Comparison of ENCODE assay signal across 18 cellular contexts in the genomic region with DNA sequence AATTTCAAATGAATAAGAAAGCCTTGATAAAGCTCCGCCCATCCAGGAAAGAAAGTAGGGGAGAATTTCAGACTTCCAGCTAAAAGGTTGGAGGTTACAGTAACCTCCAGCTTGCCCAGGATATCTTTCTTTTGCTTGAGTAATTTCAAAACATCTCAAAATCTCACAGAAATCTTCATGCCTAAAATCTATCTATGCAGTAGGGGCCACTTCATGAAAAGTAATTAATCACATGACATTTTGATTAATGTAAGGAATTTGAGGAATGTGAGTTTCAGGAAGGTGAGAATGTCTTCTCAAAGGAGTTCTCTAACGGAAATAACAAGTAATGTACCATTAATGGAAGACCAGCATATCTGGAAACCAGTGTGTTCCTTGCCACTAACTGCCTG. TPM values are rescaled to one million over a fixed set of nuclear protein-coding genes. Genes with fewer than 3 reads are reported as not detected.
DNase-seq lines count a peak whose midpoint lies in the region; ATAC-seq and TF ChIP-seq lines count a peak whose summit lies in the region.
"Had no signal": no experiment of that assay in that cellular context is flagged by ENCODE, and none has a peak within 500 bp of the region (broad histone marks: within the 10 kb centered on the region; RNA-seq: fewer than 3 reads in every experiment).

No MANE protein-coding gene starts in this region.

- H3K27me3 ChIP-seq in iPS-18a (ENCODE audit: control insufficient read depth, insufficient read depth, low read length): no peaks in the 10 kb centered on the region
- H3K27me3 ChIP-seq in neural progenitor cell: no peaks in the 10 kb centered on the region
- H3K27me3 ChIP-seq: cardiac muscle cell, SJCRH30, suprapubic skin had no signal

- in situ Hi-C loops in Caki2 (cut with HindIII; ENCODE audit: low pct_unique_long_range_greater_than_20kb, low sequenced_read_pairs): no loop called here

- H2AFZ ChIP-seq in neural progenitor cell (replicated peaks): no peak overlapping the region

- no peaks in the 10 kb centered on the region for H3K9me3 ChIP-seq in SK-N-MC (ENCODE audit: low read depth, low read length)
- H3K9me3 ChIP-seq in iPS-18a (ENCODE audit: control insufficient read depth, low read depth, low read length): no peaks in the 10 kb centered on the region
- H3K9me3 ChIP-seq in neural progenitor cell (ENCODE audit: low read depth): no peaks in the 10 kb centered on the region
- H3K9me3 ChIP-seq: lower lobe of right lung, SJCRH30, suprapubic skin had no signal

- H3K4me2 ChIP-seq in neural progenitor cell: peak overlapping the region; percentile 9

- no peaks in the 10 kb centered on the region for H3K79me2 ChIP-seq in neural progenitor cell (ENCODE audit: low read depth)

- DNase-seq in Caki2 (ENCODE audit: low read depth): peak; percentile 79
- no peak for DNase-seq in SK-N-MC (ENCODE audit: low read depth, low spot score)
- DNase-seq in neural progenitor cell (ENCODE audit: low spot score): no peak
- DNase-seq in SHP77 treated with DMSO at 0.1 percent for 48 hours (lab: John Stamatoyannopoulos, UW): no peak
- no peak for DNase-seq in GF-D8 (lab: John Stamatoyannopoulos, UW)
- DNase-seq: activated CD4-positive, alpha-beta T cell treated with anti-CD3 and anti-CD28 coated beads for 48 hours; activated naive CD4-positive, alpha-beta T cell treated with anti-CD3 and anti-CD28 coated beads for 36 hours; activated T-cell treated with anti-CD3 and anti-CD28 coated beads, Interleukin-2, amount 50 U/mL, for 72 hours had no signal

- H3K4me3 Mint-ChIP-seq in neural progenitor cell: no peak overlapping the region
- H3K4me3 Mint-ChIP-seq: activated naive CD4-positive, alpha-beta T cell treated with anti-CD3 and anti-CD28 coated beads for 36 hours; activated T-cell treated with anti-CD3 and anti-CD28 coated beads, Interleukin-2, amount 50 U/mL, for 72 hours; dendritic cell treated with granulocyte-macrophage colony-stimulating factor and Interleukin-4, amounts not matched to agents 40 ng/mL and 50 ng/mL, for 4 days; stimulated activated memory B cell treated with anti-CD40 and anti-IgM and Interleukin-4, amounts not matched to agents 10 μg/mL and 1 μg/mL and 100 μg/mL, for 72 hours had no signal

- peaks cover 15% of the 10 kb centered on the region for H3K9me3 Mint-ChIP-seq in neural progenitor cell
- H3K9me3 Mint-ChIP-seq: activated naive CD4-positive, alpha-beta T cell treated with anti-CD3 and anti-CD28 coated beads for 36 hours; activated T-cell treated with anti-CD3 and anti-CD28 coated beads, Interleukin-2, amount 50 U/mL, for 72 hours; dendritic cell treated with granulocyte-macrophage colony-stimulating factor and Interleukin-4, amounts not matched to agents 40 ng/mL and 50 ng/mL, for 4 days; stimulated activated memory B cell treated with anti-CD40 and anti-IgM and Interleukin-4, amounts not matched to agents 10 μg/mL and 1 μg/mL and 100 μg/mL, for 72 hours had no signal

- H3F3A ChIP-seq in neural progenitor cell (ENCODE audit: low read depth): no peaks in the 10 kb centered on the region

- H4K20me1 ChIP-seq in neural progenitor cell (ENCODE audit: low read depth): no peaks in the 10 kb centered on the region
- H4K20me1 ChIP-seq: BLaER1 treated with 17β-estradiol and CSF1 and Interleukin-3, amounts not matched to agents 10 nM and 100 nM had no signal

- H3K27ac Mint-ChIP-seq in neural progenitor cell: peak overlapping the region; percentile 97
- H3K27ac Mint-ChIP-seq: activated naive CD4-positive, alpha-beta T cell treated with anti-CD3 and anti-CD28 coated beads for 36 hours; activated T-cell treated with anti-CD3 and anti-CD28 coated beads, Interleukin-2, amount 50 U/mL, for 72 hours; dendritic cell treated with granulocyte-macrophage colony-stimulating factor and Interleukin-4, amounts not matched to agents 40 ng/mL and 50 ng/mL, for 4 days; stimulated activated memory B cell treated with anti-CD40 and anti-IgM and Interleukin-4, amounts not matched to agents 10 μg/mL and 1 μg/mL and 100 μg/mL, for 72 hours had no signal

- H3K27ac ChIP-seq in SK-N-MC (peak overlapping the region; percentile 60; the same call in 1 of the 2 replicates), iPS-18a (ENCODE audit: low read length) (no peak overlapping the region), neural progenitor cell (no peak overlapping the region)
- H3K27ac ChIP-seq: BLaER1 treated with 17β-estradiol and CSF1 and Interleukin-3, amounts not matched to agents 10 nM and 100 nM; cardiac muscle cell; lower lobe of right lung; SJCRH30; suprapubic skin had no signal

- H3K36me3 ChIP-seq in SK-N-MC (ENCODE audit: insufficient read depth, low read length) (no peaks in the 10 kb centered on the region), iPS-18a (ENCODE audit: control insufficient read depth, low read depth, low read length) (no peaks in the 10 kb centered on the region), neural progenitor cell (no peaks in the 10 kb centered on the region)
- H3K36me3 ChIP-seq: BLaER1 treated with 17β-estradiol and CSF1 and Interleukin-3, amounts not matched to agents 10 nM and 100 nM; cardiac muscle cell; lower lobe of right lung; SJCRH30; suprapubic skin had no signal

- H3K4me1 ChIP-seq in iPS-18a (ENCODE audit: control insufficient read depth, low read depth, low read length) (peaks cover 10% of the 10 kb centered on the region), neural progenitor cell (peaks cover 8% of the 10 kb centered on the region)

- H3K9ac ChIP-seq in SK-N-MC (ENCODE audit: insufficient read length): no peak overlapping the region
- H3K9ac ChIP-seq in iPS-18a (ENCODE audit: low read length): peak overlapping the region; percentile 21
- no peak overlapping the region for H3K9ac ChIP-seq in neural progenitor cell
- H3K9ac ChIP-seq: BLaER1 treated with 17β-estradiol and CSF1 and Interleukin-3, amounts not matched to agents 10 nM and 100 nM had no signal

- H3K4me1 Mint-ChIP-seq in neural progenitor cell: peaks cover 41% of the 10 kb centered on the region
- H3K4me1 Mint-ChIP-seq: stimulated activated memory B cell treated with anti-CD40 and anti-IgM and Interleukin-4, amounts not matched to agents 10 μg/mL and 1 μg/mL and 100 μg/mL, for 72 hours had no signal

- no peaks in the 10 kb centered on the region for H3K36me3 Mint-ChIP-seq in neural progenitor cell
- H3K36me3 Mint-ChIP-seq: stimulated activated memory B cell treated with anti-CD40 and anti-IgM and Interleukin-4, amounts not matched to agents 10 μg/mL and 1 μg/mL and 100 μg/mL, for 72 hours had no signal

- peaks cover 15% of the 10 kb centered on the region for H3K27me3 Mint-ChIP-seq in neural progenitor cell (ENCODE audit: insufficient read depth, low read depth)

- ATAC-seq in HG03159 (IDR thresholded peaks at IDR 0.05; ENCODE audit: unreplicated experiment) (no peak), GM19324 (IDR thresholded peaks at IDR 0.05; ENCODE audit: low FRiP score, unreplicated experiment) (no peak)
- ATAC-seq: activated T-cell treated with anti-CD3 and anti-CD28 coated beads, Interleukin-2, amount 50 U/mL, for 72 hours; stimulated activated memory B cell treated with anti-CD40 and anti-IgM and Interleukin-4, amounts not matched to agents 10 μg/mL and 1 μg/mL and 100 μg/mL, for 72 hours had no signal

- H3K4me3 ChIP-seq in SK-N-MC (peak overlapping the region; percentile 66), iPS-18a (ENCODE audit: low read length) (no peak overlapping the region), neural progenitor cell (no peak overlapping the region)
- H3K4me3 ChIP-seq: BLaER1 treated with 17β-estradiol and CSF1 and Interleukin-3, amounts not matched to agents 10 nM and 100 nM; cardiac muscle cell; lower lobe of right lung; SJCRH30; suprapubic skin had no signal

- TF ChIP-seq CTCF in neural progenitor cell (IDR thresholded peaks at IDR 0.05): no peak

RNA-seq across cellular contexts. Expression of a gene that starts 24.3 kb away (rescaled TPM):
- 0.20 TPM in 1 of 2 replicates, not detected in the other for total RNA-seq in Caki2 (2014; rRNA removed; shearing (Covaris generic); ENCODE audit: low replicate concordance)
- 8.5 and 14.3 TPM in 2 replicates for total RNA-seq in neural progenitor cell (ENCODE audit: low replicate concordance)
- total RNA-seq: activated naive CD4-positive, alpha-beta T cell treated with anti-CD3 and anti-CD28 coated beads for 36 hours; activated T-cell treated with anti-CD3 and anti-CD28 coated beads, Interleukin-2, amount 50 U/mL, for 72 hours had no signal
